ENCODE assay signal across 1 cellular context in genomic region chr11:111388842-111389241, GRCh38.
TF ChIP-seq lines count a peak whose summit lies in the region.

No MANE protein-coding gene starts in this region.

TF ChIP-seq in GM12891, 5 proteins besides CTCF, POLR2A, EP300 and RAD21 (continued from another document):
- no peak for TF ChIP-seq POLR2AphosphoS5 (IDR thresholded peaks at IDR 0.05; ENCODE audit: low read depth, low read length)
- no peak for TF ChIP-seq POU2F2 (IDR thresholded peaks at IDR 0.05; ENCODE audit: low read depth, low read length)
TF ChIP-seq in GM12891: peak in this region for 0.
